In genomic region chr18:63336366-63337099, GRCh38 we compare ENCODE assay signal across 11 cellular contexts. TPM values are rescaled to one million over a fixed set of nuclear protein-coding genes. Genes with fewer than 3 reads are reported as not detected.
DNase-seq lines count a peak whose midpoint lies in the region; ATAC-seq, FAIRE-seq and TF ChIP-seq lines count a peak whose summit lies in the region.
"Had no signal": no experiment of that assay in that cellular context is flagged by ENCODE, and none has a peak within 500 bp of the region (broad histone marks: within the 10 kb centered on the region; RNA-seq: fewer than 3 reads in every experiment).

No MANE protein-coding gene starts in this region.

- in situ Hi-C loops in Caki2 (cut with HindIII; ENCODE audit: low pct_unique_long_range_greater_than_20kb, low sequenced_read_pairs): no loop called here

- peaks cover 58% of the 10 kb centered on the region for H3K36me3 Mint-ChIP-seq in activated naive CD4-positive, alpha-beta T cell treated with anti-CD3 and anti-CD28 coated beads, Interleukin-2, amount 10 ng/mL, durations not matched to agents 7 days and 5 days

- no peaks in the 10 kb centered on the region for H3K27me3 Mint-ChIP-seq in activated naive CD4-positive, alpha-beta T cell treated with anti-CD3 and anti-CD28 coated beads, Interleukin-2, amount 10 ng/mL, durations not matched to agents 7 days and 5 days

- H3K27me3 ChIP-seq in esophagus muscularis mucosa (no peaks in the 10 kb centered on the region), psoas muscle (ENCODE audit: insufficient read depth in 3 of 3, low read length in 2 of 3) (no peaks in the 10 kb centered on the region)

- H3K4me1 Mint-ChIP-seq in activated naive CD4-positive, alpha-beta T cell treated with anti-CD3 and anti-CD28 coated beads, Interleukin-2, amount 10 ng/mL, durations not matched to agents 7 days and 5 days: no peaks in the 10 kb centered on the region

- no peaks in the 10 kb centered on the region for H3K4me1 ChIP-seq in esophagus muscularis mucosa
- H3K4me1 ChIP-seq in psoas muscle: no peaks in the 10 kb centered on the region

- no peak for TF ChIP-seq EP300 in esophagus muscularis mucosa (IDR thresholded peaks at IDR 0.05)

- H3K9me3 ChIP-seq in esophagus muscularis mucosa (no peaks in the 10 kb centered on the region), psoas muscle (no peaks in the 10 kb centered on the region)

- no peaks in the 10 kb centered on the region for H3K9me3 Mint-ChIP-seq in activated naive CD4-positive, alpha-beta T cell treated with anti-CD3 and anti-CD28 coated beads, Interleukin-2, amount 10 ng/mL, durations not matched to agents 7 days and 5 days

- ATAC-seq in psoas muscle (peak in 3 of 4 donors; percentile 29 to 50 (median 37)), HG02763 (IDR thresholded peaks at IDR 0.05; ENCODE audit: unreplicated experiment) (no peak), HG03571 (IDR thresholded peaks at IDR 0.05; ENCODE audit: unreplicated experiment) (no peak)

- intact Hi-C loops in esophagus muscularis mucosa (cut with DNase I) (no loop called here), psoas muscle (cut with DNase I) (no loop called here), posterior cingulate gyrus (cut with DNase I) (no loop called here)

- H3K36me3 ChIP-seq in esophagus muscularis mucosa (peaks cover 20 to 97% (median 71%) of the 10 kb centered on the region in 4 donors), psoas muscle (ENCODE audit: insufficient read depth in 1 of 2, low read depth in 1 of 2) (peaks cover 13 to 79% of the 10 kb centered on the region in 2 donors)

- H3K4me3 ChIP-seq in esophagus muscularis mucosa (no peak overlapping the region), psoas muscle (no peak overlapping the region)

- DNase-seq in Caki2 (ENCODE audit: low read depth): peak; percentile 44
- DNase-seq in RCC 7860 (ENCODE audit: low spot score): peak; percentile 56
- DNase-seq in esophagus muscularis mucosa (ENCODE audit: extremely low spot score): no peak
- no peak for DNase-seq in psoas muscle
- DNase-seq in posterior cingulate gyrus: no peak
- DNase-seq in activated naive CD4-positive, alpha-beta T cell treated with anti-CD3 and anti-CD28 coated beads, Interleukin-2, amount 10 ng/mL, durations not matched to agents 7 days and 5 days: no peak
- DNase-seq: activated naive CD4-positive, alpha-beta T cell treated with anti-CD3 and anti-CD28 coated beads, Interleukin-2, amount 50 U/mL, for 16 hours; NCI-H2171; stimulated activated naive CD4-positive, alpha-beta T cell treated with Interleukin-2 at 50 U/mL for 16 hours had no signal

- no peak for TF ChIP-seq POLR2A in esophagus muscularis mucosa (IDR thresholded peaks at IDR 0.05; ENCODE audit: low read depth)

- TF ChIP-seq CTCF in esophagus muscularis mucosa (IDR thresholded peaks at IDR 0.05) (no peak), psoas muscle (IDR thresholded peaks at IDR 0.05) (no peak)

- FAIRE-seq in RCC 7860 (lab: Jason Lieb, UNC): no peak

- CTCF ChIA-PET in activated naive CD4-positive, alpha-beta T cell treated with anti-CD3 and anti-CD28 coated beads, Interleukin-2, amount 10 ng/mL, durations not matched to agents 7 days and 5 days (lab: Charles Lee): interaction anchor here (1.3 to 2.2 kb wide), 3 partner anchors 13 to 320 kb away, joined by 3 to 7 read pairs (median 5); no protein-coding TSS in a partner anchor

- peak overlapping the region; percentile 30 to 64 (median 48) for H3K27ac ChIP-seq in esophagus muscularis mucosa (replicated peaks in 1 of 4)
- H3K27ac ChIP-seq in psoas muscle: no peak overlapping the region

- no peak overlapping the region for H3K4me3 Mint-ChIP-seq in activated naive CD4-positive, alpha-beta T cell treated with anti-CD3 and anti-CD28 coated beads, Interleukin-2, amount 10 ng/mL, durations not matched to agents 7 days and 5 days

- 66% methylated on average over 8 of the region's 8 CpGs for WGBS in esophagus muscularis mucosa
- WGBS in psoas muscle, 3 donors: 48 to 60% (median 57%) methylated on average over 8 of the region's 8 CpGs

- H3K27ac Mint-ChIP-seq in activated naive CD4-positive, alpha-beta T cell treated with anti-CD3 and anti-CD28 coated beads, Interleukin-2, amount 10 ng/mL, durations not matched to agents 7 days and 5 days: no peak overlapping the region

RNA-seq across cellular contexts. Expression of gene BCL2, which starts 17.0 kb away (rescaled TPM):
- total RNA-seq in Caki2 (2014; rRNA removed; shearing (Covaris generic); ENCODE audit: low replicate concordance): 5.1 and 9.1 TPM in 2 replicates
- total RNA-seq in esophagus muscularis mucosa (10 to 100 TPM; 25.2 to 39.0 (median 36.1) TPM), psoas muscle (10 to 100 TPM in 2 of 4 donors, 1 to 10 TPM in 2; 8.9 to 27.0 (median 14.5) TPM)
- 1 to 10 TPM; 1.1 to 8.3 (median 4.1) TPM for polyA plus RNA-seq in psoas muscle

RNA-seq across cellular contexts. Expression of gene KDSR, which starts 30.5 kb away (rescaled TPM):
- 13.0 and 35.6 TPM in 2 replicates for total RNA-seq in Caki2 (2014; rRNA removed; shearing (Covaris generic); ENCODE audit: low replicate concordance)
- 10 to 100 TPM; 41.8 to 58.8 (median 49.8) TPM for total RNA-seq in esophagus muscularis mucosa
- total RNA-seq in psoas muscle: 10 to 100 TPM; 17.6 to 33.0 (median 25.6) TPM
- 10 to 100 TPM; 10.4 to 23.9 (median 11.4) TPM for polyA plus RNA-seq in psoas muscle

Comparison
In these comparisons a context has a peak if more than half of its experiments do, and no peak if none do; other contexts are left out.
1. DNase-seq: peak in Caki2 (single experiment) and RCC 7860 (single experiment); none in esophagus muscularis mucosa (single experiment), psoas muscle (0 of 2), posterior cingulate gyrus (0 of 10) and activated naive CD4-positive, alpha-beta T cell treated with anti-CD3 and anti-CD28 coated beads, Interleukin-2, amount 10 ng/mL, durations not matched to agents 7 days and 5 days (single experiment).
2. ATAC-seq: peak in psoas muscle (3 of 4); none in HG02763 (single experiment) and HG03571 (single experiment).